1 cellular context compared by ENCODE assay signal in genomic region chr3:48296699-48297098, GRCh38.
A peak's percentile ranks its signal among the peaks of the same experiment; 100 is the strongest.
TF ChIP-seq lines count a peak whose summit lies in the region.

No MANE protein-coding gene starts in this region.

TF ChIP-seq in HEK293, 187 proteins besides CTCF, POLR2A, EP300 and RAD21:
- TF ChIP-seq GLIS2 (tag by site-specific recombination; IDR thresholded peaks at IDR 0.05) (no peak), ZNF529 (tag by site-specific recombination; IDR thresholded peaks at IDR 0.05; ENCODE audit: insufficient replicate concordance) (no peak), SCRT2 (tag by site-specific recombination; IDR thresholded peaks at IDR 0.05) (peak; percentile 78), SCRT1 (tag by site-specific recombination; IDR thresholded peaks at IDR 0.05; ENCODE audit: borderline replicate concordance) (peak; percentile 78)
